Comparison of ENCODE assay signal across 15 cellular contexts in the genomic region with DNA sequence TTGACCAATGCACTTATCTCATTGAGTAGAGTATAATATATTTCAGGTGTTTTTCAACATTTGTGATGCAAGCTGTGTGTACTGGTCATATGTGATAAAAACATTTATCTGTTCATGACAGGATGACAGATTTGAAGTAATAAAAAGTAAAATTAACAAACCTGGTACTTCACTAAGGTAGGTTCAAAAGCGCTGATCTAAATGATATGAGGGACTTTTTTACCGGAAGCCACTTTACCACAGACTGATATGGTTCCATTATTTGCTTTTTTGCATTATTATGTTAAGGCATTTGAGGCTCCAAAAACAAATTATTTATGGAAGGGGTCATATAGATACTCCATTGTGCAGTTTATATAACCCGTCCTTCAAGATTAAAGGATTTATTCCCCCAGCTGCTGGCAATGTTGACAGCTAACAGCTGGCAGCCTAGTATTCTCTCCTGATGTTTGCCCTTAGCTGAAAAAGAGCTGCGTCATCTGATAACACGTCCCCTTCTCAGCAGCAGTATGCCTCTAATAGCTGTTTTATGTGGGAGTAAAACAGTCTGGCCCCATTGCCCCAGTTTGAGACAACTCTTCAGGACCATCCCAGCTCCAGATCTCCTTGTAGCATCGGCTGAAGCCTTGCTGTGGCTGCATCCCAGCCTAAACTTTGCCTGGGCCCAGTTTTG.
DNase-seq lines count a peak whose midpoint lies in the region; ATAC-seq, FAIRE-seq and TF ChIP-seq lines count a peak whose summit lies in the region.
"Had no signal": no experiment of that assay in that cellular context is flagged by ENCODE, and none has a peak within 500 bp of the region (broad histone marks: within the 10 kb centered on the region; RNA-seq: fewer than 3 reads in every experiment).

No MANE protein-coding gene starts in this region.

- BruUV-seq in HepG2 (replicated peaks; lab: Mats Ljungman, UMichigan) (no TSS peak), PC-9 (replicated peaks; lab: Mats Ljungman, UMichigan) (no TSS peak)

- H3K4me3 ChIP-seq in HepG2 (replicated peaks in 1 of 3; ENCODE audit: insufficient read depth in 1 of 3, low read depth in 2 of 3, low read length in 3 of 3) = no peak overlapping the region
- H3K4me3 ChIP-seq in right lobe of liver = no peak overlapping the region
- H3K4me3 ChIP-seq in SK-N-MC = no peak overlapping the region
- H3K4me3 ChIP-seq in upper lobe of right lung = no peak overlapping the region
- H3K4me3 ChIP-seq in PC-9 = no peak overlapping the region
- H3K4me3 ChIP-seq: uterus had no signal

- POLR2A ChIA-PET in HepG2 (lab: Yijun Ruan, JAX) (no interaction called here), PC-9 (lab: Charles Lee; ENCODE audit: unreplicated experiment) (no interaction called here)

- H3K9me3 ChIP-seq in HepG2 (ENCODE audit: low read length) (0 out of 2 replicates have a peak, but pooled peaks cover 4% of the 10 kb centered on the region), right lobe of liver (no peaks in the 10 kb centered on the region), SK-N-MC (ENCODE audit: low read depth, low read length) (no peaks in the 10 kb centered on the region), upper lobe of right lung (no peaks in the 10 kb centered on the region), PC-9 (ENCODE audit: insufficient read depth, low read depth) (no peaks in the 10 kb centered on the region)
- H3K9me3 ChIP-seq: uterus had no signal

- no peaks in the 10 kb centered on the region for H3K36me3 ChIP-seq in HepG2 (replicated peaks in 1 of 2; ENCODE audit: control insufficient read depth in 1 of 2, insufficient read depth in 2 of 2, low read length in 2 of 2)
- H3K36me3 ChIP-seq in right lobe of liver = no peaks in the 10 kb centered on the region
- H3K36me3 ChIP-seq in SK-N-MC (ENCODE audit: insufficient read depth, low read length) = no peaks in the 10 kb centered on the region
- H3K36me3 ChIP-seq in upper lobe of right lung = no peaks in the 10 kb centered on the region
- no peaks in the 10 kb centered on the region for H3K36me3 ChIP-seq in PC-9 (ENCODE audit: low read depth)
- H3K36me3 ChIP-seq: uterus had no signal

- TF ChIP-seq POLR2A in HepG2 (IDR thresholded peaks at IDR 0.05; ENCODE audit: insufficient read depth in 1 of 2, low read depth in 2 of 2, low read length in 2 of 2) (no peak), right lobe of liver (IDR thresholded peaks at IDR 0.05) (no peak)

- H3K9ac ChIP-seq in HepG2 (ENCODE audit: insufficient read depth, low read depth, low read length) (no peak overlapping the region), SK-N-MC (ENCODE audit: insufficient read length) (no peak overlapping the region)
- H3K9ac ChIP-seq: parathyroid adenoma had no signal

- 35% methylated on average over 6 of the region's 6 CpGs for WGBS in HepG2 (ENCODE audit: low lambda C conversion rate)
- WGBS in right lobe of liver (ENCODE audit: insufficient coverage, low coverage, low lambda C conversion rate, missing lambda C conversion rate) = 26% methylated on average over 5 of the region's 6 CpGs

- H4K20me1 ChIP-seq in HepG2 (ENCODE audit: insufficient read depth, low read length) = no peaks in the 10 kb centered on the region
- no peaks in the 10 kb centered on the region for H4K20me1 ChIP-seq in PC-9 (ENCODE audit: insufficient read depth)

- H3K27ac ChIP-seq in HepG2 (ENCODE audit: extremely low read length, insufficient read depth, low read length) = no peak overlapping the region
- H3K27ac ChIP-seq in right lobe of liver = no peak overlapping the region
- 0 out of 2 replicates have a peak overlapping the region, but pooled peaks have one; percentile 10 for H3K27ac ChIP-seq in SK-N-MC
- peak overlapping the region; percentile 4 for H3K27ac ChIP-seq in upper lobe of right lung
- no peak overlapping the region for H3K27ac ChIP-seq in PC-9
- H3K27ac ChIP-seq: parathyroid adenoma, uterus had no signal

- TF ChIP-seq CTCF in HepG2 (CRISPR knock-in tag; IDR thresholded peaks at IDR 0.05) (no peak), right lobe of liver (IDR thresholded peaks at IDR 0.05) (no peak), upper lobe of right lung (IDR thresholded peaks at IDR 0.05) (no peak), PC-9 (conservative IDR thresholded peaks at IDR 0.05) (no peak)

- H3K4me2 ChIP-seq in HepG2 (ENCODE audit: low read depth, low read length) = no peak overlapping the region
- no peak overlapping the region for H3K4me2 ChIP-seq in PC-9

- no peak for TF ChIP-seq EP300 in HepG2 (IDR thresholded peaks at IDR 0.05; ENCODE audit: low read depth in 2 of 2, low read length in 2 of 2)
- no peak for TF ChIP-seq EP300 in HepG2 (CRISPR knock-in tag; IDR thresholded peaks at IDR 0.05; ENCODE audit: borderline replicate concordance)

- no peaks in the 10 kb centered on the region for H3K9me2 ChIP-seq in PC-9 (ENCODE audit: insufficient read depth)

- CTCF ChIA-PET in HepG2 (lab: Yijun Ruan, JAX; ENCODE audit: low intra/inter-chr PET ratio, low total read pairs) = no interaction called here
- CTCF ChIA-PET in PC-9 (lab: Charles Lee) = no interaction called here

- no peaks in the 10 kb centered on the region for H3K4me1 ChIP-seq in HepG2 (ENCODE audit: insufficient read depth, low read length)
- no peaks in the 10 kb centered on the region for H3K4me1 ChIP-seq in right lobe of liver
- no peaks in the 10 kb centered on the region for H3K4me1 ChIP-seq in upper lobe of right lung
- no peaks in the 10 kb centered on the region for H3K4me1 ChIP-seq in PC-9 (replicated peaks; ENCODE audit: insufficient read depth)
- H3K4me1 ChIP-seq: parathyroid adenoma, uterus had no signal

- no peak for TF ChIP-seq RAD21 in HepG2 (CRISPR knock-in tag; IDR thresholded peaks at IDR 0.05)

- H2AFZ ChIP-seq in HepG2 (ENCODE audit: low read length) = no peak overlapping the region
- no peak overlapping the region for H2AFZ ChIP-seq in PC-9
- H2AFZ ChIP-seq: parathyroid adenoma had no signal

- FAIRE-seq in HepG2 (lab: Jason Lieb, UNC) = no peak

- H3K79me2 ChIP-seq in HepG2 (ENCODE audit: insufficient read depth, low read length) (no peaks in the 10 kb centered on the region), PC-9 (ENCODE audit: low read depth) (no peaks in the 10 kb centered on the region)
- H3K79me2 ChIP-seq: parathyroid adenoma had no signal

- H3K27me3 ChIP-seq in HepG2 (ENCODE audit: control insufficient read depth in 1 of 2, insufficient read depth in 2 of 2, low read length in 2 of 2) = no peaks in the 10 kb centered on the region
- no peaks in the 10 kb centered on the region for H3K27me3 ChIP-seq in right lobe of liver
- H3K27me3 ChIP-seq in upper lobe of right lung = no peaks in the 10 kb centered on the region
- H3K27me3 ChIP-seq in PC-9 (ENCODE audit: insufficient read depth, low read depth) = no peaks in the 10 kb centered on the region
- H3K27me3 ChIP-seq: uterus had no signal

- intact Hi-C loops in HepG2 (cut with micrococcal nuclease; ENCODE audit: unreplicated experiment) (no loop called here), right lobe of liver (cut with DNase I) (no loop called here), upper lobe of right lung (cut with DNase I) (no loop called here), PC-9 (cut with micrococcal nuclease; ENCODE audit: unreplicated experiment) (no loop called here)

- in situ Hi-C loops in HepG2 (cut with HindIII; ENCODE audit: extremely low pct_ligation_motif_present, low pct_unique_long_range_greater_than_20kb) = no loop called here

- DNase-seq in HepG2 (ENCODE audit: low spot score) (peak; percentile 5), right lobe of liver (no peak), SK-N-MC (ENCODE audit: low read depth, low spot score) (no peak), iris pigment epithelial cell (ENCODE audit: low read depth) (peak; percentile 6), upper lobe of right lung (no peak), PC-9 (no peak)
- DNase-seq in stimulated activated CD4-positive, alpha-beta T cell treated with anti-CD3 and anti-CD28 coated beads, Interleukin-4, amount 100 ng/mL, for 24 hours = no peak
- DNase-seq: activated CD4-positive, alpha-beta T cell treated with anti-CD3 and anti-CD28 coated beads for 1 hour; activated T-cell treated with anti-CD3 and anti-CD28 coated beads, Interleukin-2, amount 50 U/mL, for 1 hour; NCI-H2107; stimulated activated CD4-positive, alpha-beta T cell treated with anti-CD3 and anti-CD28 coated beads, Interleukin-2, amount 100 ng/mL, for 48 hours; uterus had no signal

- no peak for ATAC-seq in HepG2
- ATAC-seq in right lobe of liver = no peak
- ATAC-seq in upper lobe of right lung = no peak
- ATAC-seq in HG03045 (IDR thresholded peaks at IDR 0.05; ENCODE audit: unreplicated experiment) = no peak
- ATAC-seq: Panc1 had no signal

- H3F3A ChIP-seq in PC-9 (ENCODE audit: insufficient read depth, low read depth) = no peaks in the 10 kb centered on the region

TF ChIP-seq in HepG2, 621 proteins besides CTCF, POLR2A, EP300 and RAD21:
- TF ChIP-seq MAFF (IDR thresholded peaks at IDR 0.05; ENCODE audit: low read depth, low read length) = 0 out of 2 replicates have a peak, but pooled peaks have one; percentile 33
- TF ChIP-seq YY1 (IDR thresholded peaks at IDR 0.05; ENCODE audit: insufficient read depth, insufficient replicate concordance, low read depth, low read length) = no peak
- TF ChIP-seq, protein P1, sequence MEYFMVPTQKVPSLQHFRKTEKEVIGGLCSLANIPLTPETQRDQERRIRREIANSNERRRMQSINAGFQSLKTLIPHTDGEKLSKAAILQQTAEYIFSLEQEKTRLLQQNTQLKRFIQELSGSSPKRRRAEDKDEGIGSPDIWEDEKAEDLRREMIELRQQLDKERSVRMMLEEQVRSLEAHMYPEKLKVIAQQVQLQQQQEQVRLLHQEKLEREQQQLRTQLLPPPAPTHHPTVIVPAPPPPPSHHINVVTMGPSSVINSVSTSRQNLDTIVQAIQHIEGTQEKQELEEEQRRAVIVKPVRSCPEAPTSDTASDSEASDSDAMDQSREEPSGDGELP (IDR thresholded peaks at IDR 0.05; ENCODE audit: borderline replicate concordance, low read depth) = peak; percentile 53; the same call in 1 of the 2 replicates
- peak; percentile 57; the same call in 1 of the 2 replicates for TF ChIP-seq NFE2L2 (IDR thresholded peaks at IDR 0.05; ENCODE audit: low read length)

Comparison
In these comparisons a context has a peak if more than half of its experiments do, and no peak if none do; other contexts are left out.
1. DNase-seq: peak in HepG2 (single experiment) and iris pigment epithelial cell (single experiment); none in right lobe of liver (0 of 3), SK-N-MC (single experiment), upper lobe of right lung (single experiment), stimulated activated CD4-positive, alpha-beta T cell treated with anti-CD3 and anti-CD28 coated beads, Interleukin-4, amount 100 ng/mL, for 24 hours (single experiment) and PC-9 (0 of 2).
2. H3K27ac ChIP-seq: peak in SK-N-MC (single experiment) and upper lobe of right lung (single experiment); none in HepG2 (single experiment), right lobe of liver (0 of 3) and PC-9 (single experiment).